Comparison of ENCODE assay signal across 8 cellular contexts in the genomic region with DNA sequence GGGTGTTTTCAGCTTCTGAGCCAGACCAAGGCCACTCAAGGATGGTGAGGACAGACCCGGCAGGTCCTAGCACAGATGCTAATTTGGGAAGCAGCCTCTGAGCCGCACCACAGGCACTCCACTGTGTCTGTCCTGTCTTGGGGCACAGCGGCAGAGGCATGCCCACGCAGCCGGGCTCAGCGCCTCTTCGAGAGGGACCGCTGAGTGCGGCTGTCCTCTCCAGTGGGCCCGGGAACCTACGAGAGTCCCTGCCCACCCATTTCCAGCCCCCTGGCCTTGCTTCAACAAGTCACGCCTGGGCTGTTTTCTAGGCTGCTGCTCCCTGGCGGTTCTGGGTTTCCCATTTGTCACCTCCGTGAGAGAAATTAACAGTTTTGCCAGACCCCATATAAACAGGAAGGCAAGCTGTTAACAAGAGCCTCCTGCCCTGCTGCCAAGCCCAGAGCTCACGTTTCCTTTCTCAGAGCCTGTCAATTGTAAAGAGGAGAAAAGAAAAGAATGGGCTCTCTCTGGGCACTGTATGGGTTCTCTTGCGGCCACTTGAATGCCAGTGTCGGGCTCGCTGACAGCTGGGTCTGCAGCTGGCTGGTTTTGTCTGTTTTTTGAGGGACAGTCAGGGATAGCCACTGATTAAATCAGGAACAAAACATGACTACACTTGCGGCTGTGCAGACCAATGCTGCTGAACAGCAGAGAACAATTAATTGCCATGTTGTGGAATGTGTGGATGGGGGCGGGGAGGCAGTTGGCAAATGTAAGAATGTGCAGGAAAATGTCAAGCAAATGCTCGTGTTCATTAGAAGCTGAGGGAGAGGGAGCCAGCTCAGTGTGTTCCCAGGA. TPM values are rescaled to one million over a fixed set of nuclear protein-coding genes. Genes with fewer than 3 reads are reported as not detected.
DNase-seq lines count a peak whose midpoint lies in the region; ATAC-seq, FAIRE-seq and TF ChIP-seq lines count a peak whose summit lies in the region.

No MANE protein-coding gene starts in this region.

- in situ Hi-C loops in mammary epithelial cell (cut with MboI; ENCODE audit: low sequenced_read_pairs in 2 of 2), result no loop called here

- H2AFZ ChIP-seq in mammary epithelial cell (ENCODE audit: low read depth, low read length), result peak overlapping the region; percentile 98

- H3K36me3 Mint-ChIP-seq in activated T-cell treated with anti-CD3 and anti-CD28 coated beads, Interleukin-2, amount 50 U/mL, for 4 hours (ENCODE audit: insufficient read depth), result no peaks in the 10 kb centered on the region
- no peaks in the 10 kb centered on the region for H3K36me3 Mint-ChIP-seq in memory B cell

- H3K27me3 ChIP-seq in mammary epithelial cell (ENCODE audit: insufficient read depth, low read length) (no peaks in the 10 kb centered on the region), thymus (ENCODE audit: control insufficient read depth, insufficient read depth) (no peaks in the 10 kb centered on the region)

- peak in 1 of 2 donors; percentile 0 for TF ChIP-seq CTCF in mammary epithelial cell (conservative IDR thresholded peaks at IDR 0.05 in 1 of 2, IDR thresholded peaks at IDR 0.05 in 1 of 2; ENCODE audit: extremely low read depth in 1 of 2, insufficient read depth in 1 of 2, low read depth in 1 of 2, low read length in 2 of 2)
- no peak for TF ChIP-seq CTCF in omental fat pad (IDR thresholded peaks at IDR 0.05)

- H3K36me3 ChIP-seq in mammary epithelial cell (ENCODE audit: insufficient read depth, low read length) (no peaks in the 10 kb centered on the region), thymus (ENCODE audit: control insufficient read depth, insufficient read depth) (no peaks in the 10 kb centered on the region)

- H3K4me3 ChIP-seq in mammary epithelial cell (replicated peaks in 1 of 3; ENCODE audit: insufficient read depth in 1 of 3, low read depth in 2 of 3, low read length in 3 of 3) (peak overlapping the region; percentile 6 to 21 (median 18)), thymus (ENCODE audit: low read length) (no peak overlapping the region)

- no peaks in the 10 kb centered on the region for H3K79me2 ChIP-seq in mammary epithelial cell (ENCODE audit: insufficient read depth, low read length)

- H3K4me1 ChIP-seq in mammary epithelial cell (ENCODE audit: insufficient read depth, low read length) (peaks cover 25% of the 10 kb centered on the region), thymus (ENCODE audit: control insufficient read depth, insufficient read depth, low read length) (no peaks in the 10 kb centered on the region)

- intact Hi-C loops in mammary epithelial cell (cut with micrococcal nuclease), result no loop called here

- no TSS peak for BruUV-seq in mammary epithelial cell (replicated peaks; lab: Mats Ljungman, UMichigan)

- H3K4me2 ChIP-seq in mammary epithelial cell (ENCODE audit: insufficient read depth, low read depth, low read length), result peak overlapping the region; percentile 92

- no peak overlapping the region for H3K27ac ChIP-seq in mammary epithelial cell (ENCODE audit: insufficient read depth, low read depth, low read length)
- peak overlapping the region; percentile 57 for H3K27ac ChIP-seq in thymus (ENCODE audit: low read depth)

- no peaks in the 10 kb centered on the region for H4K20me1 ChIP-seq in mammary epithelial cell (ENCODE audit: insufficient read depth, low read length)

- peak; percentile 46 to 47 for ATAC-seq in activated T-cell treated with anti-CD3 and anti-CD28 coated beads, Interleukin-2, amount 50 U/mL, for 4 hours
- ATAC-seq in memory B cell (ENCODE audit: low read depth) (no peak), omental fat pad (ENCODE audit: low FRiP score) (no peak)

- peaks cover 3% of the 10 kb centered on the region for H3K27me3 Mint-ChIP-seq in activated T-cell treated with anti-CD3 and anti-CD28 coated beads, Interleukin-2, amount 50 U/mL, for 4 hours (ENCODE audit: low read depth)
- peaks cover 13% of the 10 kb centered on the region for H3K27me3 Mint-ChIP-seq in memory B cell

- DNase-seq in activated T-cell treated with anti-CD3 and anti-CD28 coated beads, Interleukin-2, amount 50 U/mL, for 4 hours, result no peak
- DNase-seq in activated T-cell treated with anti-CD3 and anti-CD28 coated beads for 4 hours (no peak), mammary epithelial cell (peak; percentile 44), memory B cell (ENCODE audit: low spot score in 2 of 2) (no peak), DMS53 treated with DMSO at 0.1 percent for 48 hours (lab: John Stamatoyannopoulos, UW; ENCODE audit: unreplicated experiment) (no peak), GM12891 (ENCODE audit: insufficient read length, low spot score) (no peak), omental fat pad (ENCODE audit: low spot score) (no peak)

- H3K4me3 Mint-ChIP-seq in activated T-cell treated with anti-CD3 and anti-CD28 coated beads, Interleukin-2, amount 50 U/mL, for 4 hours, result peak overlapping the region; percentile 29
- peak overlapping the region; percentile 6 for H3K4me3 Mint-ChIP-seq in memory B cell

- no peak for FAIRE-seq in GM12891 (lab: Jason Lieb, UNC)

- H3K4me1 Mint-ChIP-seq in activated T-cell treated with anti-CD3 and anti-CD28 coated beads, Interleukin-2, amount 50 U/mL, for 4 hours (ENCODE audit: low read depth), result peaks cover 10% of the 10 kb centered on the region
- H3K4me1 Mint-ChIP-seq in memory B cell, result peaks cover 4% of the 10 kb centered on the region

- no peaks in the 10 kb centered on the region for H3K9me3 Mint-ChIP-seq in activated T-cell treated with anti-CD3 and anti-CD28 coated beads, Interleukin-2, amount 50 U/mL, for 4 hours
- H3K9me3 Mint-ChIP-seq in memory B cell, result no peaks in the 10 kb centered on the region

- dilution Hi-C loops in mammary epithelial cell (cut with HindIII; ENCODE audit: low sequenced_read_pairs), result no loop called here

- no peak overlapping the region for H3K27ac Mint-ChIP-seq in memory B cell

- H3K9me3 ChIP-seq in mammary epithelial cell (replicated peaks; ENCODE audit: insufficient read depth, low read length) (no peaks in the 10 kb centered on the region), thymus (ENCODE audit: control insufficient read depth) (no peaks in the 10 kb centered on the region)

- CTCF ChIA-PET in mammary epithelial cell (lab: Charles Lee; ENCODE audit: low non-redundant PET), result no interaction called here

- 9% methylated on average over 19 of the region's 21 CpGs for WGBS in mammary epithelial cell (ENCODE audit: low coverage, missing lambda C conversion rate)
- 41% methylated on average over 21 of the region's 21 CpGs for WGBS in thymus

- TF ChIP-seq POLR2A in GM12891 (IDR thresholded peaks at IDR 0.05; ENCODE audit: low read depth, low read length), result no peak

- H3K9ac ChIP-seq in mammary epithelial cell (ENCODE audit: insufficient read depth, low read length), result peak overlapping the region; percentile 41

TF ChIP-seq in GM12891, 5 proteins besides CTCF, POLR2A, EP300 and RAD21:
- no peak for TF ChIP-seq POU2F2 (IDR thresholded peaks at IDR 0.05; ENCODE audit: low read depth, low read length)
- no peak for TF ChIP-seq POLR2AphosphoS5 (IDR thresholded peaks at IDR 0.05; ENCODE audit: low read depth, low read length)
- no peak for TF ChIP-seq TAF1 (IDR thresholded peaks at IDR 0.05; ENCODE audit: low read depth, low read length)
- no peak for TF ChIP-seq SPI1 (IDR thresholded peaks at IDR 0.05; ENCODE audit: low read depth, low read length)
- no peak for TF ChIP-seq PAX5 (IDR thresholded peaks at IDR 0.05; ENCODE audit: insufficient read depth, low read length, severe bottlenecking)
TF ChIP-seq in GM12891: peak in this region for 0.

RNA-seq across cellular contexts. Expression of a gene that starts 30.6 kb away (rescaled TPM):
- total RNA-seq in activated T-cell treated with anti-CD3 and anti-CD28 coated beads, Interleukin-2, amount 50 U/mL, for 4 hours, result under 1 TPM in 2 of 3 donors, not detected in 1; 0.08 to 0.15 TPM
- total RNA-seq in mammary epithelial cell (1 to 10 TPM; 3.0 to 3.9 TPM), omental fat pad (1 to 10 TPM in 3 of 4 donors, under 1 TPM in 1; 0.95 to 1.5 (median 1.2) TPM)
- polyA plus RNA-seq in mammary epithelial cell (3.6 TPM), thymus (1.9 TPM)
- not detected for polyA minus RNA-seq in mammary epithelial cell
- 0.67 TPM for polyA plus RNA-seq in GM12891 (2012; ENCODE audit: low read depth, missing spikeins)

Comparison
In these comparisons a context has a peak if more than half of its experiments do, and no peak if none do; other contexts are left out.
1. ATAC-seq: peak in activated T-cell treated with anti-CD3 and anti-CD28 coated beads, Interleukin-2, amount 50 U/mL, for 4 hours (2 of 2); none in memory B cell (single experiment) and omental fat pad (single experiment).